Comparison of ENCODE assay signal across 19 cellular contexts in the genomic region with DNA sequence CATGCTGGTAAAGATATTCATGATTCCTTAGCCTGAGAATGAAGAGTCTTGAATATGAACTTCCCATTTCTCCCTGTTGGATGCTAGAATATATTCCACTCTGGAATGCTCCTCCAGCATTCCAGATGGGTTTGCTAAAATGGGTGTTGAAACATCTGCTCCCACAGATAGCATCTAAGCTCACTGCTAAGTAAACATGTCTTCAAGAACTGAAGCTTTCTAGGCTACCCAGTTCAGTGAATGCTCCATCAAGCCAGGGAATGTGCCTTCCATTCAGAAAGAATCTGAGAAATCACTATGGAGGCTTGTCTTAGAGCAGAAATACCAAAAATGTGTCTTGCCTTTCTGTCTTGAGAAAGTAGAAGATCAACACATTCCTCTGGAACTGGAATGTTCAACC.
A peak's percentile ranks its signal among the peaks of the same experiment; 100 is the strongest.
DNase-seq lines count a peak whose midpoint lies in the region; ATAC-seq and TF ChIP-seq lines count a peak whose summit lies in the region.
"Had no signal": no experiment of that assay in that cellular context is flagged by ENCODE, and none has a peak within 500 bp of the region (broad histone marks: within the 10 kb centered on the region; RNA-seq: fewer than 3 reads in every experiment).

No MANE protein-coding gene starts in this region.

- ATAC-seq in RWPE2 (ENCODE audit: low read depth) (peak; percentile 56), GM21447 (IDR thresholded peaks at IDR 0.05; ENCODE audit: unreplicated experiment) (no peak), HG02642 (IDR thresholded peaks at IDR 0.05; ENCODE audit: poor library complexity, unreplicated experiment) (no peak)
- ATAC-seq: CD8-positive, alpha-beta T cell; heart left ventricle; left lung; right cardiac atrium; stimulated activated memory B cell treated with anti-CD40 and anti-IgM and Interleukin-4, amounts not matched to agents 10 μg/mL and 1 μg/mL and 100 μg/mL, for 72 hours had no signal

- H3K27ac ChIP-seq in RWPE2 (ENCODE audit: poor library complexity, severe bottlenecking): peak overlapping the region; percentile 59
- peak overlapping the region; percentile 46 for H3K27ac ChIP-seq in osteoblast (ENCODE audit: low read depth, low read length)
- H3K27ac ChIP-seq: heart left ventricle, left lung, upper lobe of left lung had no signal

- TF ChIP-seq CTCF in RWPE2 (IDR thresholded peaks at IDR 0.05; ENCODE audit: poor library complexity, severe bottlenecking) (no peak), fibroblast of mammary gland (conservative IDR thresholded peaks at IDR 0.05; ENCODE audit: control insufficient read depth, insufficient read depth, low read depth, low read length) (no peak), osteoblast (IDR thresholded peaks at IDR 0.05; ENCODE audit: extremely low read depth, low read depth, low read length) (no peak)

- no peaks in the 10 kb centered on the region for H4K20me1 ChIP-seq in osteoblast (ENCODE audit: insufficient read depth, low read length)

- H3K9me3 ChIP-seq in RWPE2 (ENCODE audit: severe bottlenecking) (no peaks in the 10 kb centered on the region), osteoblast (ENCODE audit: low read depth, low read length) (no peaks in the 10 kb centered on the region)
- H3K9me3 ChIP-seq: heart left ventricle, left lung, upper lobe of left lung had no signal

- H3K36me3 ChIP-seq in RWPE2 (ENCODE audit: low read depth) (no peaks in the 10 kb centered on the region), osteoblast (ENCODE audit: insufficient read depth, low read length) (no peaks in the 10 kb centered on the region)
- H3K36me3 ChIP-seq: heart left ventricle, left lung, upper lobe of left lung had no signal

- H3K27me3 ChIP-seq in RWPE2 (ENCODE audit: insufficient read depth, poor library complexity, severe bottlenecking): no peaks in the 10 kb centered on the region
- H3K27me3 ChIP-seq in osteoblast (ENCODE audit: insufficient read depth, low read length): no peaks in the 10 kb centered on the region
- H3K27me3 ChIP-seq: heart left ventricle, left lung, upper lobe of left lung had no signal

- no peak overlapping the region for H3K4me3 ChIP-seq in RWPE2 (ENCODE audit: severe bottlenecking)
- H3K4me3 ChIP-seq in fibroblast of mammary gland (ENCODE audit: control insufficient read depth, low read depth, low read length): no peak overlapping the region
- H3K4me3 ChIP-seq in osteoblast (ENCODE audit: insufficient read depth, low read length): no peak overlapping the region
- H3K4me3 ChIP-seq: heart left ventricle, left lung, upper lobe of left lung had no signal

- H3K4me1 ChIP-seq in RWPE2 (ENCODE audit: insufficient read depth, poor library complexity, severe bottlenecking): peaks cover 21% of the 10 kb centered on the region
- H3K4me1 ChIP-seq in osteoblast (ENCODE audit: insufficient read depth, low read length): peaks cover 24% of the 10 kb centered on the region
- H3K4me1 ChIP-seq: heart left ventricle, left lung, upper lobe of left lung had no signal

- H3K79me2 ChIP-seq in osteoblast (ENCODE audit: insufficient read depth, low read length): no peaks in the 10 kb centered on the region

- H2AFZ ChIP-seq in osteoblast (ENCODE audit: low read length): no peak overlapping the region

- no peak overlapping the region for H3K4me2 ChIP-seq in osteoblast (ENCODE audit: insufficient read depth, low read length)

- DNase-seq in EL (peak; percentile 90), RWPE2 (ENCODE audit: low spot score) (no peak), fibroblast of mammary gland (ENCODE audit: low read depth) (peak; percentile 70), osteoblast (ENCODE audit: insufficient read length, low spot score, missing footprints) (peak; percentile 74), amygdala (lab: John Stamatoyannopoulos, UW) (no peak)
- DNase-seq: activated CD4-positive, alpha-beta memory T cell treated with anti-CD3 and anti-CD28 coated beads, Interleukin-2, amount 10 ng/mL, durations not matched to agents 7 days and 5 days; CD8-positive, alpha-beta T cell; effector CD8-positive, alpha-beta T cell; H7; heart left ventricle; Kasumi-1; left lung; NCI-H2029; right cardiac atrium; stimulated activated CD4-positive, alpha-beta T cell treated with anti-CD3 and anti-CD28 coated beads, Interleukin-4, amount 100 ng/mL, for 24 hours; upper lobe of left lung had no signal

Comparison
In these comparisons a context has a peak if more than half of its experiments do, and no peak if none do; other contexts are left out.
1. DNase-seq: peak in EL (single experiment), fibroblast of mammary gland (single experiment) and osteoblast (single experiment); none in RWPE2 (single experiment) and amygdala (0 of 56).